ENCODE assay signal across 2 cellular contexts in genomic region chr1:35595684-35596083, GRCh38.
TF ChIP-seq lines count a peak whose summit lies in the region.

No MANE protein-coding gene starts in this region.

TF ChIP-seq in GM12878, 131 proteins besides CTCF, POLR2A, EP300 and RAD21:
- no peak for TF ChIP-seq ZNF274 (IDR thresholded peaks at IDR 0.05; ENCODE audit: insufficient read depth, insufficient read length)
- TF ChIP-seq RFX5 (IDR thresholded peaks at IDR 0.05; ENCODE audit: low read depth, low read length), result no peak
- TF ChIP-seq HCFC1 (IDR thresholded peaks at IDR 0.05; ENCODE audit: low read length), result no peak
- peak; percentile 43 for TF ChIP-seq BCL3 (IDR thresholded peaks at IDR 0.05; ENCODE audit: borderline replicate concordance, insufficient read depth, low read depth, low read length, poor library complexity, severe bottlenecking)
- no peak for TF ChIP-seq YY1 (IDR thresholded peaks at IDR 0.05; ENCODE audit: low read depth, low read length)
- TF ChIP-seq CBX5 (IDR thresholded peaks at IDR 0.05; ENCODE audit: low read depth), result no peak

TF ChIP-seq in SK-N-SH, 30 proteins besides CTCF, POLR2A, EP300 and RAD21:
- TF ChIP-seq TEAD4 (IDR thresholded peaks at IDR 0.05; ENCODE audit: borderline replicate concordance, insufficient read depth) (no peak), POLR2AphosphoS5 (IDR thresholded peaks at IDR 0.05; ENCODE audit: low read depth, low read length) (no peak), MXI1 (IDR thresholded peaks at IDR 0.05; ENCODE audit: low read depth, low read length) (no peak), FOXJ3 (CRISPR knock-in tag; IDR thresholded peaks at IDR 0.05) (no peak), ELF1 (IDR thresholded peaks at IDR 0.05) (no peak), NFIC (IDR thresholded peaks at IDR 0.05; ENCODE audit: borderline replicate concordance) (no peak), TAF1 (IDR thresholded peaks at IDR 0.05; ENCODE audit: borderline replicate concordance, low read depth, low read length) (no peak), REST (IDR thresholded peaks at IDR 0.05; ENCODE audit: low read depth, low read length) (no peak), FOSL2 (IDR thresholded peaks at IDR 0.05; ENCODE audit: borderline replicate concordance, low read depth) (no peak), RFX5 (IDR thresholded peaks at IDR 0.05; ENCODE audit: low read length) (no peak)
- TF ChIP-seq, protein P1, sequence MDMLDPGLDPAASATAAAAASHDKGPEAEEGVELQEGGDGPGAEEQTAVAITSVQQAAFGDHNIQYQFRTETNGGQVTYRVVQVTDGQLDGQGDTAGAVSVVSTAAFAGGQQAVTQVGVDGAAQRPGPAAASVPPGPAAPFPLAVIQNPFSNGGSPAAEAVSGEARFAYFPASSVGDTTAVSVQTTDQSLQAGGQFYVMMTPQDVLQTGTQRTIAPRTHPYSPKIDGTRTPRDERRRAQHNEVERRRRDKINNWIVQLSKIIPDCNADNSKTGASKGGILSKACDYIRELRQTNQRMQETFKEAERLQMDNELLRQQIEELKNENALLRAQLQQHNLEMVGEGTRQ (IDR thresholded peaks at IDR 0.05; ENCODE audit: borderline replicate concordance, low read depth, low read length), result no peak
- TF ChIP-seq, protein P2, sequence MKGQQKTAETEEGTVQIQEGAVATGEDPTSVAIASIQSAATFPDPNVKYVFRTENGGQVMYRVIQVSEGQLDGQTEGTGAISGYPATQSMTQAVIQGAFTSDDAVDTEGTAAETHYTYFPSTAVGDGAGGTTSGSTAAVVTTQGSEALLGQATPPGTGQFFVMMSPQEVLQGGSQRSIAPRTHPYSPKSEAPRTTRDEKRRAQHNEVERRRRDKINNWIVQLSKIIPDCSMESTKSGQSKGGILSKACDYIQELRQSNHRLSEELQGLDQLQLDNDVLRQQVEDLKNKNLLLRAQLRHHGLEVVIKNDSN (IDR thresholded peaks at IDR 0.05; ENCODE audit: borderline replicate concordance, low read depth), result no peak
